In the genomic region with DNA sequence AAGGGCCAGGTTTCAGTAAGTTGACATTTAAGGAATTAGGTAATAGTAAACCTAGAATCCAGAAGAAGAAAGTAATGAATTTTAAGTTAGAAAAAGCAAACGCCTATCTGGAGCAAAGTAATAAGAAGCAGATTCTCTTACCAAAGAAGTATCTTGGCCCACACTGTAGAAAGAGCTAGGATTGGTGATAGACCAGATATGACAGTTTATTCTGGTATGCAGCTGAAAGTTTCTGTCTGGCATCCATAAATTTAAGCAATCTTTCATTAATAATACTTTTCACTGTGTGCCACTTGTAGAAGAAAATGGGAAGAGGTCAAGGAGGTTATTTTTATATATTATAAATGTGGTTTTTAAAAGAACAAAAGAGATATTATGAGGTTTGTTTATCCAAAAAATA, we compare ENCODE assay signal across 20 cellular contexts. TPM values are rescaled to one million over a fixed set of nuclear protein-coding genes. Genes with fewer than 3 reads are reported as not detected.
DNase-seq lines count a peak whose midpoint lies in the region; ATAC-seq and TF ChIP-seq lines count a peak whose summit lies in the region.
"Had no signal": no experiment of that assay in that cellular context is flagged by ENCODE, and none has a peak within 500 bp of the region (broad histone marks: within the 10 kb centered on the region; RNA-seq: fewer than 3 reads in every experiment).

No MANE protein-coding gene starts in this region.

- H3K9ac ChIP-seq in GM23248, result peak overlapping the region; percentile 88

- H3K27ac Mint-ChIP-seq in type B pancreatic cell (no peak overlapping the region), GM23338 (no peak overlapping the region)
- H3K27ac Mint-ChIP-seq: nephron progenitor cell had no signal

- ATAC-seq in GM23338, result no peak
- ATAC-seq: GM12878, right cardiac atrium, WTC11 had no signal

- intact Hi-C loops in prostate gland (cut with DNase I), result no loop called here

- no peak for TF ChIP-seq CTCF in type B pancreatic cell (conservative IDR thresholded peaks at IDR 0.05)
- TF ChIP-seq CTCF in GM23338 (conservative IDR thresholded peaks at IDR 0.05; ENCODE audit: low read depth in 2 of 2), result no peak
- no peak for TF ChIP-seq CTCF in prostate gland (IDR thresholded peaks at IDR 0.05)

- H2AFZ ChIP-seq in GM23248 (no peak overlapping the region), GM23338 (no peak overlapping the region)

- H3K4me1 Mint-ChIP-seq in type B pancreatic cell (ENCODE audit: unreplicated experiment), result peaks cover 17% of the 10 kb centered on the region
- H3K4me1 Mint-ChIP-seq in GM23338, result peaks cover 25% of the 10 kb centered on the region

- H3K27me3 ChIP-seq in GM23248 (replicated peaks; ENCODE audit: insufficient read depth) (no peaks in the 10 kb centered on the region), GM23338 (ENCODE audit: insufficient read depth) (no peaks in the 10 kb centered on the region), prostate gland (replicated peaks; ENCODE audit: insufficient read depth) (no peaks in the 10 kb centered on the region)
- H3K27me3 ChIP-seq: ascending aorta had no signal

- WGBS in GM23248 (ENCODE audit: low coverage in 1 of 2, low lambda C conversion rate in 2 of 2, missing lambda C conversion rate in 2 of 2), 2 experiments, result 0 to 4% methylated on average over 1 of the region's 1 CpG
- 71% methylated on average over 1 of the region's 1 CpG for WGBS in prostate gland

- H3K79me2 ChIP-seq in GM23248 (ENCODE audit: insufficient read depth) (peaks cover 82% of the 10 kb centered on the region), GM23338 (replicated peaks; ENCODE audit: insufficient read depth) (peaks cover 70% of the 10 kb centered on the region)

- no peaks in the 10 kb centered on the region for H3K9me3 ChIP-seq in GM23248 (ENCODE audit: low read depth)
- no peaks in the 10 kb centered on the region for H3K9me3 ChIP-seq in prostate gland
- H3K9me3 ChIP-seq: ascending aorta, thoracic aorta had no signal

- no peak for TF ChIP-seq POLR2A in prostate gland (IDR thresholded peaks at IDR 0.05)

- H3K4me3 Mint-ChIP-seq in type B pancreatic cell (peak overlapping the region; percentile 20), GM23338 (no peak overlapping the region)
- H3K4me3 Mint-ChIP-seq: WTC11 had no signal

- H3K36me3 Mint-ChIP-seq in type B pancreatic cell, result peaks cover 4% of the 10 kb centered on the region
- no peaks in the 10 kb centered on the region for H3K36me3 Mint-ChIP-seq in GM23338 (ENCODE audit: low read depth)
- H3K36me3 Mint-ChIP-seq: WTC11 had no signal

- H3K4me3 ChIP-seq in GM23248 (peak overlapping the region; percentile 93), GM23338 (no peak overlapping the region), prostate gland (no peak overlapping the region)
- H3K4me3 ChIP-seq: ascending aorta, GM12878, lung, thoracic aorta had no signal

- H3K9me3 Mint-ChIP-seq in type B pancreatic cell (peaks cover 4% of the 10 kb centered on the region), GM23338 (no peaks in the 10 kb centered on the region)

- H3K27ac ChIP-seq in GM23248 (peak overlapping the region; percentile 81), GM23338 (ENCODE audit: low read depth) (no peak overlapping the region), prostate gland (no peak overlapping the region)
- H3K27ac ChIP-seq: ascending aorta, thoracic aorta had no signal

- in situ Hi-C loops in GM23248 (cut with MboI), result no loop called here

- H3K27me3 Mint-ChIP-seq in type B pancreatic cell, result peaks cover 3% of the 10 kb centered on the region
- peaks cover 4% of the 10 kb centered on the region for H3K27me3 Mint-ChIP-seq in GM23338 (ENCODE audit: insufficient read depth, low read depth, poor library complexity)

- H3K4me1 ChIP-seq in GM23248 (ENCODE audit: insufficient read depth) (peaks cover 62% of the 10 kb centered on the region), GM23338 (ENCODE audit: insufficient read depth) (peaks cover 29% of the 10 kb centered on the region), prostate gland (replicated peaks) (no peaks in the 10 kb centered on the region)

- H3K4me2 ChIP-seq in GM23248 (ENCODE audit: unreplicated experiment) (peak overlapping the region; percentile 99), GM23338 (no peak overlapping the region)

- peaks cover 83% of the 10 kb centered on the region for H3F3A ChIP-seq in GM23248 (ENCODE audit: insufficient read depth)
- 0 out of 2 replicates have a peak, but pooled peaks cover 3% of the 10 kb centered on the region for H3F3A ChIP-seq in GM23338 (replicated peaks; ENCODE audit: low read depth)

- H3K36me3 ChIP-seq in GM23248 (ENCODE audit: low read depth), result peaks cover 16% of the 10 kb centered on the region; the same call in 1 of the 2 replicates
- no peaks in the 10 kb centered on the region for H3K36me3 ChIP-seq in GM23338 (ENCODE audit: insufficient read depth)
- no peaks in the 10 kb centered on the region for H3K36me3 ChIP-seq in prostate gland
- H3K36me3 ChIP-seq: ascending aorta, thoracic aorta had no signal

- H4K20me1 ChIP-seq in GM23248 (ENCODE audit: insufficient read depth) (peaks cover 11% of the 10 kb centered on the region; the same call in 1 of the 2 replicates), GM23338 (replicated peaks; ENCODE audit: insufficient read depth) (peaks cover 27% of the 10 kb centered on the region)

- H3K9me2 ChIP-seq in GM23248 (ENCODE audit: insufficient read depth) (no peaks in the 10 kb centered on the region), GM23338 (ENCODE audit: insufficient read depth) (no peaks in the 10 kb centered on the region)

- DNase-seq in GM23248 (peak; percentile 84), amniotic stem cell (lab: John Stamatoyannopoulos, UW) (peak; percentile 21), fibroblast of the conjunctiva (ENCODE audit: low read depth) (peak; percentile 55), type B pancreatic cell (ENCODE audit: extremely low spot score, unreplicated experiment) (no peak), GM23338 (ENCODE audit: low spot score) (no peak), foreskin melanocyte (no peak), prostate gland (ENCODE audit: low spot score) (no peak)
- DNase-seq: activated effector memory CD4-positive, alpha-beta T cell treated with Interleukin-2 at 50 U/mL for 16 hours; GOT3; MV-4-11; NCI-H2029 treated with DMSO at 0.1 percent for 48 hours; nephron progenitor cell; right cardiac atrium; RPMI8226; stimulated activated CD4-positive, alpha-beta T cell treated with anti-CD3 and anti-CD28 coated beads, Interleukin-2, amount 100 ng/mL, for 24 hours had no signal

TF ChIP-seq in GM23338, 12 proteins besides CTCF, POLR2A, EP300 and RAD21 (continues in another document):
- TF ChIP-seq CREB1 (CRISPR knock-in tag; IDR thresholded peaks at IDR 0.05; ENCODE audit: low read depth) (no peak), EZH2 (IDR thresholded peaks at IDR 0.05; ENCODE audit: low read depth, unreplicated experiment) (no peak), EZH2phosphoT487 (IDR thresholded peaks at IDR 0.05; ENCODE audit: unreplicated experiment) (no peak), POLR2AphosphoS5 (IDR thresholded peaks at IDR 0.05; ENCODE audit: low read depth) (no peak)
- TF ChIP-seq, protein P1, sequence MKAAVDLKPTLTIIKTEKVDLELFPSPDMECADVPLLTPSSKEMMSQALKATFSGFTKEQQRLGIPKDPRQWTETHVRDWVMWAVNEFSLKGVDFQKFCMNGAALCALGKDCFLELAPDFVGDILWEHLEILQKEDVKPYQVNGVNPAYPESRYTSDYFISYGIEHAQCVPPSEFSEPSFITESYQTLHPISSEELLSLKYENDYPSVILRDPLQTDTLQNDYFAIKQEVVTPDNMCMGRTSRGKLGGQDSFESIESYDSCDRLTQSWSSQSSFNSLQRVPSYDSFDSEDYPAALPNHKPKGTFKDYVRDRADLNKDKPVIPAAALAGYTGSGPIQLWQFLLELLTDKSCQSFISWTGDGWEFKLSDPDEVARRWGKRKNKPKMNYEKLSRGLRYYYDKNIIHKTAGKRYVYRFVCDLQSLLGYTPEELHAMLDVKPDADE (IDR thresholded peaks at IDR 0.05), result no peak

RNA-seq across cellular contexts. Expression of a gene that starts 3.0 kb away (rescaled TPM):
- 113 and 127 TPM in 2 replicates for total RNA-seq in GM23248 (2014; rRNA removed; shearing (Covaris generic))
- 161 and 165 TPM in 2 replicates for polyA plus RNA-seq in GM23248 (2016; fragmentation: Nextera tagmentation; extraction: Ambion mirVana)
- 1.9 and 11.7 TPM in 2 replicates for total RNA-seq in type B pancreatic cell (ENCODE audit: low replicate concordance)
- 8.1 and 8.6 TPM in 2 replicates for total RNA-seq in GM23338 (2014; rRNA removed; shearing (Covaris generic))
- 11.3 and 11.6 TPM in 2 replicates for polyA plus RNA-seq in GM23338 (2016; fragmentation: Nextera tagmentation; extraction: Ambion mirVana)
- total RNA-seq in prostate gland, result 1 to 10 TPM; 6.1 to 7.7 TPM

Comparison
In these comparisons a context has a peak if more than half of its experiments do, and no peak if none do; other contexts are left out.
1. DNase-seq: peak in GM23248 (single experiment), amniotic stem cell (single experiment) and fibroblast of the conjunctiva (single experiment); none in type B pancreatic cell (single experiment), GM23338 (single experiment), foreskin melanocyte (single experiment) and prostate gland (single experiment).